ENCODE assay signal across 12 cellular contexts in the genomic region with DNA sequence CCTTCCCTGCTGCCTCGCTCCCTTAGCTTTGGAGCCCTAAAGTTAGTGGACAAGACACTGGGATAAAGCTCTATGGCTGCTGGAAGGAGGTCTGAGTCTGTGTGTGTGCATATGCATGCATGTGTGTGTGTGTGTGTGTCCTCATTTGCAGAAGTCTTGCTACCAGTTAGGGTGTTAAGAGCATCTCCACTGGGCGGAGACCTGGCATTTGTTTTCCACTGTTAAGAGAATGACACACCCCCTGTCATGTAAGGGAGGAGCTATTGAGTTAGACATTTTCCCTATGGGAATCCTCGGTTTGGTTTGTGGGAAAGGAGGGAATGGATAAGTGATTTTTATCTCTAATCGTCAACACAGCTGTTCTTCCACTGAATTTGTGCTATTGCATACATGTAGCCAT. TPM values are rescaled to one million over a fixed set of nuclear protein-coding genes. Genes with fewer than 3 reads are reported as not detected.
DNase-seq lines count a peak whose midpoint lies in the region; ATAC-seq, FAIRE-seq and TF ChIP-seq lines count a peak whose summit lies in the region.
"Had no signal": no experiment of that assay in that cellular context is flagged by ENCODE, and none has a peak within 500 bp of the region (broad histone marks: within the 10 kb centered on the region; RNA-seq: fewer than 3 reads in every experiment).

No MANE protein-coding gene starts in this region.

- TF ChIP-seq CTCF in K562 (IDR thresholded peaks at IDR 0.05 in 2 of 3, conservative IDR thresholded peaks at IDR 0.05 in 1 of 3; ENCODE audit: insufficient read depth in 2 of 3, low read depth in 1 of 3, low read length in 3 of 3), result no peak
- no peak for TF ChIP-seq CTCF in left lung (IDR thresholded peaks at IDR 0.05)
- no peak for TF ChIP-seq CTCF in ovary (IDR thresholded peaks at IDR 0.05)

- 0 out of 2 replicates have a peak, but pooled peaks cover 3% of the 10 kb centered on the region for H4K20me1 ChIP-seq in K562 (replicated peaks; ENCODE audit: control insufficient read depth, insufficient read depth, low read length)

- no peaks in the 10 kb centered on the region; a peak in 2 of 5 replicates for H3K4me1 ChIP-seq in K562 (replicated peaks in 1 of 2; ENCODE audit: control insufficient read depth in 2 of 2, insufficient read depth in 2 of 2, low read length in 2 of 2)
- no peaks in the 10 kb centered on the region for H3K4me1 ChIP-seq in left lung
- no peaks in the 10 kb centered on the region for H3K4me1 ChIP-seq in ovary (ENCODE audit: insufficient read depth)

- TF ChIP-seq EP300 in K562 (IDR thresholded peaks at IDR 0.05; ENCODE audit: low read length) (no peak), ovary (IDR thresholded peaks at IDR 0.05) (no peak)

- no peak for FAIRE-seq in K562 (lab: Jason Lieb, UNC)

- CTCF ChIA-PET in K562 (lab: Yijun Ruan, JAX; ENCODE audit: low intra/inter-chr PET ratio), result no interaction called here
- CTCF ChIA-PET in activated CD4-positive, alpha-beta memory T cell treated with anti-CD3 and anti-CD28 coated beads for 36 hours (lab: Charles Lee), result interaction anchor here (0.6 to 2.1 kb wide), 5 partner anchors 11 to 688 kb away, joined by 3 to 8 read pairs (median 3); no protein-coding TSS in a partner anchor

- 51% methylated on average over 3 of the region's 4 CpGs for WGBS in K562 (ENCODE audit: insufficient coverage, low coverage, missing lambda C conversion rate)
- WGBS in ovary, 3 donors, result 56 to 64% (median 60%) methylated on average over 4 of the region's 4 CpGs

- in situ Hi-C loops in K562 (cut with MboI), result no loop called here

- no peaks in the 10 kb centered on the region for H3K9me3 ChIP-seq in K562 (replicated peaks; ENCODE audit: control insufficient read depth, insufficient read depth, low read depth, low read length)
- no peaks in the 10 kb centered on the region for H3K9me3 ChIP-seq in left lung
- H3K9me3 ChIP-seq in ovary, result no peaks in the 10 kb centered on the region

- no peaks in the 10 kb centered on the region for H3K9me3 Mint-ChIP-seq in activated CD4-positive, alpha-beta memory T cell treated with anti-CD3 and anti-CD28 coated beads for 36 hours

- H3K36me3 Mint-ChIP-seq in activated CD4-positive, alpha-beta memory T cell treated with anti-CD3 and anti-CD28 coated beads for 36 hours, result peaks cover 6% of the 10 kb centered on the region

- H3K79me2 ChIP-seq in K562 (ENCODE audit: control insufficient read depth, insufficient read depth, low read length), result no peaks in the 10 kb centered on the region

- no peaks in the 10 kb centered on the region for H3K27me3 Mint-ChIP-seq in activated CD4-positive, alpha-beta memory T cell treated with anti-CD3 and anti-CD28 coated beads for 36 hours

- no peak overlapping the region for H3K9ac ChIP-seq in K562 (ENCODE audit: insufficient read depth in 1 of 2, low read depth in 2 of 2, low read length in 2 of 2)

- no peak overlapping the region for H3K4me2 ChIP-seq in K562 (ENCODE audit: insufficient read depth, low read length)

- no peak for TF ChIP-seq RAD21 in K562 (CRISPR knock-in tag; conservative IDR thresholded peaks at IDR 0.05 in 1 of 2, IDR thresholded peaks at IDR 0.05 in 1 of 2)

- no TSS peak for BruUV-seq in K562 (replicated peaks; lab: Mats Ljungman, UMichigan)

- H3K27me3 ChIP-seq in K562 (ENCODE audit: control insufficient read depth in 2 of 2, insufficient read depth in 2 of 2, low read length in 2 of 2) (no peaks in the 10 kb centered on the region), left lung (no peaks in the 10 kb centered on the region), ovary (no peaks in the 10 kb centered on the region)

- H3K4me3 Mint-ChIP-seq in activated CD4-positive, alpha-beta memory T cell treated with anti-CD3 and anti-CD28 coated beads for 36 hours, result no peak overlapping the region

- no peak overlapping the region for H2AFZ ChIP-seq in K562 (ENCODE audit: low read depth, low read length)

- no peak for TF ChIP-seq POLR2A in K562 (conservative IDR thresholded peaks at IDR 0.05)
- no peak for TF ChIP-seq POLR2A in ovary (IDR thresholded peaks at IDR 0.05)

- ATAC-seq in K562 (peak; percentile 69), left lung (peak; percentile 40)

- H3K4me3 ChIP-seq in K562 (no peak overlapping the region), left lung (no peak overlapping the region), ovary (no peak overlapping the region)
- H3K4me3 ChIP-seq: skin epidermis had no signal

- H3K4me1 Mint-ChIP-seq in activated CD4-positive, alpha-beta memory T cell treated with anti-CD3 and anti-CD28 coated beads for 36 hours (ENCODE audit: low read depth), result no peaks in the 10 kb centered on the region

- POLR2A ChIA-PET in K562 (lab: Yijun Ruan, JAX), result interaction anchor here (0.6 to 0.9 kb wide), 5 partner anchors 11 to 874 kb away, joined by 3 to 4 read pairs (median 3); no protein-coding TSS in a partner anchor
- POLR2A ChIA-PET in activated CD4-positive, alpha-beta memory T cell treated with anti-CD3 and anti-CD28 coated beads for 36 hours (lab: Charles Lee), result interaction anchor here (0.6 kb wide), 1 partner anchor 1148 kb away, joined by 3 read pairs; no protein-coding TSS in a partner anchor

- H3K27ac ChIP-seq in K562 (ENCODE audit: extremely low read depth, low read depth, low read length) (no peak overlapping the region), left lung (no peak overlapping the region), ovary (no peak overlapping the region)
- H3K27ac ChIP-seq: 22Rv1, skin epidermis had no signal

- H3K9me1 ChIP-seq in K562 (ENCODE audit: control insufficient read depth, insufficient read depth, low read length), result peaks cover 5% of the 10 kb centered on the region

- intact Hi-C loops in K562 (cut with micrococcal nuclease), result no loop called here
- intact Hi-C loops in left lung (cut with DNase I), result no loop called here
- intact Hi-C loops in activated CD4-positive, alpha-beta memory T cell treated with anti-CD3 and anti-CD28 coated beads for 36 hours (cut with micrococcal nuclease), result no loop called here
- intact Hi-C loops in ovary (cut with DNase I), result no loop called here

- DNase-seq in DMS 273 (lab: John Stamatoyannopoulos, UW; ENCODE audit: unreplicated experiment), result peak; percentile 61
- no peak for DNase-seq in DMS 273 treated with DMSO at 0.1 percent for 48 hours (lab: John Stamatoyannopoulos, UW)
- peak; percentile 38 for DNase-seq in NCI-H1694 treated with DMSO at 0.1 percent for 48 hours (lab: John Stamatoyannopoulos, UW)
- no peak for DNase-seq in K562 (ENCODE audit: extremely low read depth in 1 of 4, low spot score in 3 of 4)
- no peak for DNase-seq in left lung
- no peak for DNase-seq in activated CD4-positive, alpha-beta memory T cell treated with anti-CD3 and anti-CD28 coated beads for 36 hours
- no peak for DNase-seq in hypothalamus (lab: John Stamatoyannopoulos, UW)
- no peak for DNase-seq in ovary
- DNase-seq: DND-41 had no signal

- no peak overlapping the region for H3K27ac Mint-ChIP-seq in activated CD4-positive, alpha-beta memory T cell treated with anti-CD3 and anti-CD28 coated beads for 36 hours

- H3K36me3 ChIP-seq in K562 (ENCODE audit: control insufficient read depth, insufficient read depth, low read length) (peaks cover 23% of the 10 kb centered on the region; the same call in 2 of the 3 replicates), left lung (peaks cover 0 to 35% of the 10 kb centered on the region in 2 donors), ovary (no peaks in the 10 kb centered on the region)

RNA-seq across cellular contexts. Expression of gene ARHGAP23, which starts 24.8 kb away (rescaled TPM):
- 5.4 and 10.3 TPM in 2 replicates for total RNA-seq in K562 (2011; cell fraction: chromatin; rRNA removed; ENCODE audit: low replicate concordance)
- 3.6 and 6.0 TPM in 2 replicates for total RNA-seq in K562 (2011; cell fraction: nucleolus; rRNA removed)
- total RNA-seq in K562 (2011; cell fraction: nucleoplasm; rRNA removed), result 4.4 and 6.6 TPM in 2 replicates
- total RNA-seq in K562 (2014; rRNA removed) (0.33 and 0.86 TPM in 2 replicates), K562 (2014; rRNA removed; fragmentation: Illumina TruSeq; extraction: Trizol) (0.06 and 0.25 TPM in 2 replicates), K562 (2015; rRNA removed; fragmentation: Illumina TruSeq; extraction: Trizol) (0.29 and 0.57 TPM in 2 replicates), K562 (2021) (1.4 and 2.7 TPM in 2 replicates), left lung (10 to 100 TPM; 49.1 to 51.0 TPM), ovary (10 to 100 TPM; 13.7 to 76.4 (median 48.9) TPM)
- polyA plus RNA-seq in K562 (2011; rRNA removed) (0.12 and 0.71 TPM in 2 replicates), K562 (2014; fragmentation: Illumina TruSeq; extraction: Trizol) (0.68 and 0.70 TPM in 2 replicates), K562 (2014; fragmentation: Nextera tagmentation; extraction: Ambion mirVana) (under 1 TPM; 0.01 to 0.03 TPM), K562 (2014; rRNA removed) (0.69 and 1.6 TPM in 2 replicates), ovary (10 to 100 TPM; 23.5 to 25.8 TPM)
- polyA plus RNA-seq in K562 (2011; cell fraction: cytosol; rRNA removed), result 0.10 and 1.00 TPM in 2 replicates
- polyA plus RNA-seq in K562 (2011; cell fraction: nucleus; rRNA removed), result 0.80 and 2.2 TPM in 2 replicates
- polyA plus RNA-seq in K562 (2012), result 0.52 and 0.68 TPM in 2 replicates
- polyA minus RNA-seq in K562 (2011; rRNA and poly(A)+ RNA removed), result 0.24 and 1.6 TPM in 2 replicates
- 0.18 and 1.4 TPM in 2 replicates for polyA minus RNA-seq in K562 (2011; cell fraction: cytosol; rRNA and poly(A)+ RNA removed)
- polyA minus RNA-seq in K562 (2011; cell fraction: nucleus; rRNA and poly(A)+ RNA removed), result 1.7 and 3.0 TPM in 2 replicates
- total RNA-seq in activated CD4-positive, alpha-beta memory T cell treated with anti-CD3 and anti-CD28 coated beads for 36 hours, result 1 to 10 TPM; 1.3 to 1.4 TPM

RNA-seq across cellular contexts. Expression of gene SOCS7, which starts 51.8 kb away (rescaled TPM):
- 23.4 and 30.0 TPM in 2 replicates for total RNA-seq in K562 (2011; cell fraction: chromatin; rRNA removed; ENCODE audit: low replicate concordance)
- 14.3 and 15.9 TPM in 2 replicates for total RNA-seq in K562 (2011; cell fraction: nucleolus; rRNA removed)
- total RNA-seq in K562 (2011; cell fraction: nucleoplasm; rRNA removed), result 17.7 and 18.2 TPM in 2 replicates
- total RNA-seq in K562 (2014; rRNA removed), result 4.2 and 6.0 TPM in 2 replicates
- total RNA-seq in K562 (2014; rRNA removed; fragmentation: Illumina TruSeq; extraction: Trizol), result 9.9 and 10.5 TPM in 2 replicates
- 9.5 and 10.3 TPM in 2 replicates for total RNA-seq in K562 (2015; rRNA removed; fragmentation: Illumina TruSeq; extraction: Trizol)
- 11.6 and 14.5 TPM in 2 replicates for total RNA-seq in K562 (2021)
- polyA plus RNA-seq in K562 (2011; rRNA removed), result 5.4 and 8.2 TPM in 2 replicates
- 5.8 and 10.3 TPM in 2 replicates for polyA plus RNA-seq in K562 (2011; cell fraction: cytosol; rRNA removed)
- 5.4 and 12.7 TPM in 2 replicates for polyA plus RNA-seq in K562 (2011; cell fraction: nucleus; rRNA removed)
- 12.3 and 14.8 TPM in 2 replicates for polyA plus RNA-seq in K562 (2012)
- 7.9 and 10.2 TPM in 2 replicates for polyA plus RNA-seq in K562 (2014; fragmentation: Illumina TruSeq; extraction: Trizol)
- polyA plus RNA-seq in K562 (2014; fragmentation: Nextera tagmentation; extraction: Ambion mirVana), result 1 to 10 TPM in 1 of 2 experiments, under 1 TPM in 1; 0.94 to 1.3 TPM
- polyA plus RNA-seq in K562 (2014; rRNA removed), result 5.4 TPM in 2 replicates
- polyA minus RNA-seq in K562 (2011; rRNA and poly(A)+ RNA removed), result 12.9 and 15.3 TPM in 2 replicates
- polyA minus RNA-seq in K562 (2011; cell fraction: cytosol; rRNA and poly(A)+ RNA removed), result 3.1 and 8.2 TPM in 2 replicates
- polyA minus RNA-seq in K562 (2011; cell fraction: nucleus; rRNA and poly(A)+ RNA removed), result 8.3 and 8.4 TPM in 2 replicates
- 10 to 100 TPM; 19.4 to 22.4 TPM for total RNA-seq in left lung
- 10 to 100 TPM; 18.1 to 21.7 TPM for total RNA-seq in activated CD4-positive, alpha-beta memory T cell treated with anti-CD3 and anti-CD28 coated beads for 36 hours
- 10 to 100 TPM; 12.8 to 23.8 (median 21.1) TPM for total RNA-seq in ovary
- polyA plus RNA-seq in ovary, result 10 to 100 TPM in 1 of 2 donors, 1 to 10 TPM in 1; 8.9 to 11.2 TPM

RNA-seq across cellular contexts. Expression of gene GPR179, which starts 59.7 kb away (rescaled TPM):
- 0.05 TPM in 1 of 2 replicates, not detected in the other for total RNA-seq in K562 (2011; cell fraction: chromatin; rRNA removed; ENCODE audit: low replicate concordance)
- 0.53 TPM in 1 of 2 replicates, not detected in the other for total RNA-seq in K562 (2011; cell fraction: nucleolus; rRNA removed)
- 0.07 TPM in 1 of 2 replicates, not detected in the other for total RNA-seq in K562 (2011; cell fraction: nucleoplasm; rRNA removed)
- total RNA-seq in K562 (2014; rRNA removed) (not detected in 2 replicates), K562 (2014; rRNA removed; fragmentation: Illumina TruSeq; extraction: Trizol) (not detected in 2 replicates), K562 (2015; rRNA removed; fragmentation: Illumina TruSeq; extraction: Trizol) (not detected in 2 replicates), K562 (2021) (not detected in 2 replicates), left lung (under 1 TPM in 1 of 2 donors, not detected in 1; 0.50 TPM), ovary (under 1 TPM in 6 of 7 donors, not detected in 1; 0.05 to 0.15 (median 0.12) TPM)
- polyA plus RNA-seq in K562 (2011; rRNA removed) (not detected in 2 replicates), K562 (2014; fragmentation: Illumina TruSeq; extraction: Trizol) (not detected in 2 replicates), K562 (2014; fragmentation: Nextera tagmentation; extraction: Ambion mirVana) (not detected), K562 (2014; rRNA removed) (not detected in 2 replicates), ovary (under 1 TPM; 0.02 to 0.08 TPM)
- polyA plus RNA-seq in K562 (2011; cell fraction: cytosol; rRNA removed), result not detected in 2 replicates
- polyA plus RNA-seq in K562 (2011; cell fraction: nucleus; rRNA removed), result not detected in 2 replicates
- 0.01 and 0.04 TPM in 2 replicates for polyA plus RNA-seq in K562 (2012)
- polyA minus RNA-seq in K562 (2011; rRNA and poly(A)+ RNA removed), result not detected in 2 replicates
- not detected in 2 replicates for polyA minus RNA-seq in K562 (2011; cell fraction: cytosol; rRNA and poly(A)+ RNA removed)
- polyA minus RNA-seq in K562 (2011; cell fraction: nucleus; rRNA and poly(A)+ RNA removed), result not detected in 2 replicates
- total RNA-seq in activated CD4-positive, alpha-beta memory T cell treated with anti-CD3 and anti-CD28 coated beads for 36 hours, result under 1 TPM; 0.02 to 0.10 TPM
- total RNA-seq: T-helper 2 cell treated with Interferon-gamma antibody and Interleukin-4, amounts not matched to agents 100 ng/mL and 5 ng/mL, for 36 hours had no signal

Comparison
In these comparisons a context has a peak if more than half of its experiments do, and no peak if none do; other contexts are left out.
1. DNase-seq: peak in DMS 273 (single experiment) and NCI-H1694 treated with DMSO at 0.1 percent for 48 hours (single experiment); none in DMS 273 treated with DMSO at 0.1 percent for 48 hours (single experiment), K562 (0 of 4), left lung (0 of 2), activated CD4-positive, alpha-beta memory T cell treated with anti-CD3 and anti-CD28 coated beads for 36 hours (single experiment), hypothalamus (0 of 51) and ovary (0 of 5).